Comparison of ENCODE assay signal across 8 cellular contexts in the genomic region with DNA sequence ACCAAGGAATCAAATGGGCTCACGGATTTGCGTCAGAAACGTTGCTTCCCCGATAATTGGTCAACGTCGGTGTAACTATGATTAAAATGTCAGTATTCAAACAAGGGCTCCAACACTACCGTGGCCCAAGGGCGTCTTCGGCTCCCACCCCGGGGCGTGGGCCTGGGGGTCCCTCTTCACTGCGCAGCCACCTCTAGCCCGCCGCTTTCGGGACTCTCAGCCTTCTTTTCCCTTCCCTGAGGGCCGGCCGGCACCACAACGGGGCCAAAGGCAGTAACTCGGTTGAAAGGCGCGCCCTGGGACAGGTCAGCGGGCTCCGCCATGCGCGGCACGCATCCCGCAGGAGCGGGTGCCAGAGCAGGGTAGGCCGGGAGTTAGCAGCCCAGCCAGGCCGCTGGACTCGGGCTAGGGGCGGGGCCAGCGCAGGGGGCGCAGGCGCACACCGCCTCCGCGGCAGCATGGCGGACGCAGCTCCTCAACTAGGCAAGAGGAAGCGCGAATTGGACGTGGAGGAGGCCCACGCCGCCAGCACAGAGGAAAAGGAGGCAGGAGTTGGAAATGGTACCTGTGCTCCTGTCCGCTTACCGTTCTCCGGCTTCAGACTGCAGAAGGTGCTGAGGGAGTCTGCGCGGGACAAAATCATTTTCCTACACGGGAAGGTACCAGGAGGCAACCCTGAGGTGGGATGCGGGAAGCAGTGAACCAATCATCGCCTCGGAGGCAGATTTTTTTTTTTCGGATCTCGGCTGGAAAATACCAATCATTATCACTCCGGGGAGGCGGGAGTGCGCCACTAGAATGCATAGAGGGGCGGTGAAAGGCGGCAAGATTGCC. TPM values are rescaled to one million over a fixed set of nuclear protein-coding genes. Genes with fewer than 3 reads are reported as not detected.
DNase-seq lines count a peak whose midpoint lies in the region; ATAC-seq and TF ChIP-seq lines count a peak whose summit lies in the region.

A gene with protein sequence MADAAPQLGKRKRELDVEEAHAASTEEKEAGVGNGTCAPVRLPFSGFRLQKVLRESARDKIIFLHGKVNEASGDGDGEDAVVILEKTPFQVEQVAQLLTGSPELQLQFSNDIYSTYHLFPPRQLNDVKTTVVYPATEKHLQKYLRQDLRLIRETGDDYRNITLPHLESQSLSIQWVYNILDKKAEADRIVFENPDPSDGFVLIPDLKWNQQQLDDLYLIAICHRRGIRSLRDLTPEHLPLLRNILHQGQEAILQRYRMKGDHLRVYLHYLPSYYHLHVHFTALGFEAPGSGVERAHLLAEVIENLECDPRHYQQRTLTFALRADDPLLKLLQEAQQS (plus strand): TSS at position 438 of the 834 bp plus-strand sequence. CDS start 21 bp downstream, at position 459.

- H3K4me3 ChIP-seq in Peyer's patch (peak within 1 kb of the TSS; percentile 57 to 81 (median 69)), esophagus muscularis mucosa (peak within 1 kb of the TSS; percentile 65 to 90 (median 68))

- H3K27ac ChIP-seq in Peyer's patch (peak within 1 kb of the TSS; percentile 82 to 90 (median 88)), esophagus muscularis mucosa (replicated peaks in 1 of 4) (peak within 1 kb of the TSS; percentile 85 to 92 (median 88))

- peaks cover 51% of the 10 kb centered on the region for H3K4me1 Mint-ChIP-seq in activated T-cell treated with anti-CD3 and anti-CD28 coated beads, Interleukin-2, amount 50 U/mL, for 72 hours (ENCODE audit: low read depth)

- peak within 1 kb of the TSS; percentile 93 to 97 for H3K4me3 Mint-ChIP-seq in activated T-cell treated with anti-CD3 and anti-CD28 coated beads, Interleukin-2, amount 50 U/mL, for 72 hours

- TF ChIP-seq CTCF in Peyer's patch (IDR thresholded peaks at IDR 0.05) = no peak
- TF ChIP-seq CTCF in esophagus muscularis mucosa (IDR thresholded peaks at IDR 0.05) = no peak

- TF ChIP-seq EP300 in esophagus muscularis mucosa (IDR thresholded peaks at IDR 0.05) = no peak

- DNase-seq in DMS79 (lab: John Stamatoyannopoulos, UW) (peak; percentile 94), KG1 (lab: John Stamatoyannopoulos, UW) (peak; percentile 94), Peyer's patch (peak; percentile 81 to 94 (median 93)), esophagus muscularis mucosa (ENCODE audit: extremely low spot score) (peak; percentile 96), myocyte (ENCODE audit: low read depth) (peak; percentile 89)
- DNase-seq in activated T-cell treated with anti-CD3 and anti-CD28 coated beads, Interleukin-2, amount 50 U/mL, for 72 hours = peak; percentile 90 to 93
- DNase-seq in stimulated activated CD8-positive, alpha-beta memory T cell treated with anti-CD3 and anti-CD28 coated beads, Interleukin-7, amount 100 ng/mL, for 48 hours (ENCODE audit: extremely low read depth in 1 of 2, low read depth in 1 of 2) = peak; percentile 77 to 82

- TF ChIP-seq POLR2A in Peyer's patch (IDR thresholded peaks at IDR 0.05) (peak; percentile 51 to 77), esophagus muscularis mucosa (IDR thresholded peaks at IDR 0.05; ENCODE audit: low read depth) (peak; percentile 10)

- no peaks in the 10 kb centered on the region for H3K9me3 Mint-ChIP-seq in activated T-cell treated with anti-CD3 and anti-CD28 coated beads, Interleukin-2, amount 50 U/mL, for 72 hours

- no peaks in the 10 kb centered on the region for H3K27me3 Mint-ChIP-seq in activated T-cell treated with anti-CD3 and anti-CD28 coated beads, Interleukin-2, amount 50 U/mL, for 72 hours (ENCODE audit: low read depth)

- H3K27me3 ChIP-seq in Peyer's patch = no peaks in the 10 kb centered on the region
- H3K27me3 ChIP-seq in esophagus muscularis mucosa = no peaks in the 10 kb centered on the region

- 2% methylated on average over 32 of the region's 61 CpGs for WGBS in esophagus muscularis mucosa

- H3K36me3 ChIP-seq in Peyer's patch = no peaks in the 10 kb centered on the region
- H3K36me3 ChIP-seq in esophagus muscularis mucosa = peaks cover 0 to 26% (median 16%) of the 10 kb centered on the region in 4 donors

- peak; percentile 86 for ATAC-seq in GM21723 (IDR thresholded peaks at IDR 0.05; ENCODE audit: unreplicated experiment)
- peak; percentile 95 to 96 for ATAC-seq in activated T-cell treated with anti-CD3 and anti-CD28 coated beads, Interleukin-2, amount 50 U/mL, for 72 hours (replicated peaks in 1 of 2)

- intact Hi-C loops in esophagus muscularis mucosa (cut with DNase I) = loop anchor here (1.0 kb wide), 1 partner anchor 13 kb away; no protein-coding TSS in a partner anchor

- peak within 1 kb of the TSS; percentile 99 for H3K27ac Mint-ChIP-seq in activated T-cell treated with anti-CD3 and anti-CD28 coated beads, Interleukin-2, amount 50 U/mL, for 72 hours

- peaks cover 5 to 6% of the 10 kb centered on the region in 2 donors for H3K36me3 Mint-ChIP-seq in activated T-cell treated with anti-CD3 and anti-CD28 coated beads, Interleukin-2, amount 50 U/mL, for 72 hours (ENCODE audit: insufficient read depth in 2 of 2)

- H3K4me1 ChIP-seq in Peyer's patch (peaks cover 0 to 10% (median 0%) of the 10 kb centered on the region in 4 donors), esophagus muscularis mucosa (peaks cover 17 to 24% (median 21%) of the 10 kb centered on the region in 4 donors)

- H3K9me3 ChIP-seq in Peyer's patch = no peaks in the 10 kb centered on the region
- no peaks in the 10 kb centered on the region for H3K9me3 ChIP-seq in esophagus muscularis mucosa

RNA-seq across cellular contexts. Expression of the gene that starts here (rescaled TPM):
- total RNA-seq in Peyer's patch = 10 to 100 TPM in 1 of 4 donors, 1 to 10 TPM in 3; 6.7 to 23.9 (median 7.9) TPM
- total RNA-seq in activated T-cell treated with anti-CD3 and anti-CD28 coated beads, Interleukin-2, amount 50 U/mL, for 72 hours = 10 to 100 TPM; 33.9 to 37.7 TPM
- total RNA-seq in esophagus muscularis mucosa = 10 to 100 TPM in 3 of 4 donors, 1 to 10 TPM in 1; 8.0 to 18.4 (median 14.3) TPM
- total RNA-seq in myocyte = 14.6 and 19.4 TPM in 2 replicates
- polyA plus RNA-seq in myocyte (2012) = 20.2 TPM

Comparison
In these comparisons a context has a peak if more than half of its experiments do, and no peak if none do; other contexts are left out.
1. Peak in every context shown above with its lines: DNase-seq, ATAC-seq, H3K4me3 ChIP-seq and H3K27ac ChIP-seq.